In the genomic region with DNA sequence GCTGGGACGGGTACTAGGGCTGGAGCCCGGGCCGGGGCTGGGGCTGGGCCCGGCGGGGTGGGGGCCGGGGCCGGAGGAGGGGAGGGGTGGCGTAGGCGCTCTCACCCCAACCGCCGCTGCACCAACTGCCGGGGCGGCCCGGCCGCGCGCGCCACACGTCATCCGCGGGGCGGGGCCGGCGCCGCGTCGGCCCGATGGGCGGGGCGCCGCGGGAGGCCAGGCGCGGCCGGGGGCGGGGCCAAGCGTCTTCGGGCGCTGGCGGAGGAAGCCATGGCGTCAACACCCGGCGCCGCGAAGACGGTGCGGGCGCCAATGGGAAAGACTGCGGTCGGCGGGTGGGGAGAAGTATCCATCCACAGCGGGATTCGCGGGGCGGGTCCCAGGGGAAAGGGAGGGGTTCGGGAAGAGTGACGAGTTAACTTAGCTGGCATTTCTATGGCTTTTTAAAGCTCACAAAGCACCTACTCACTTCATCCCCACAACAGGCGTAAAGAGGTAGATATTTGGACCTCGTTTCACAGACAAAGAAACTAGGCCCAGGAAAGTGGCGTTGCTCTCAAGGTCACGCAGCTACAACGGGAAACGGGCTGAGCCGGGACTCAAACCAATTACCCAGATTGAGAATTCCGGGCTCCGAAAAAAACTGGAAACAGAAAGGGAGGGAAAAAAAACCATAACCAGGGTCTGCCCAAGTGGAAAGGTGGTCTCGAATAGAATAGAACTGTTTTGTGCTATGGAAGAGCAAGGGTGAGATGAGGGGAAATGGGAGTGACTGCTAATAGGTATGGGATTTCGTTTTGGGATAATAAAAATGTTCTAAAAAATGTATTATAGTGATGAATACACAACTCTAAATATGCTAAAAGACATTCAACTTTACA, we compare ENCODE assay signal across 8 cellular contexts. TPM values are rescaled to one million over a fixed set of nuclear protein-coding genes. Genes with fewer than 3 reads are reported as not detected.
DNase-seq lines count a peak whose midpoint lies in the region; ATAC-seq and TF ChIP-seq lines count a peak whose summit lies in the region.

A gene with protein sequence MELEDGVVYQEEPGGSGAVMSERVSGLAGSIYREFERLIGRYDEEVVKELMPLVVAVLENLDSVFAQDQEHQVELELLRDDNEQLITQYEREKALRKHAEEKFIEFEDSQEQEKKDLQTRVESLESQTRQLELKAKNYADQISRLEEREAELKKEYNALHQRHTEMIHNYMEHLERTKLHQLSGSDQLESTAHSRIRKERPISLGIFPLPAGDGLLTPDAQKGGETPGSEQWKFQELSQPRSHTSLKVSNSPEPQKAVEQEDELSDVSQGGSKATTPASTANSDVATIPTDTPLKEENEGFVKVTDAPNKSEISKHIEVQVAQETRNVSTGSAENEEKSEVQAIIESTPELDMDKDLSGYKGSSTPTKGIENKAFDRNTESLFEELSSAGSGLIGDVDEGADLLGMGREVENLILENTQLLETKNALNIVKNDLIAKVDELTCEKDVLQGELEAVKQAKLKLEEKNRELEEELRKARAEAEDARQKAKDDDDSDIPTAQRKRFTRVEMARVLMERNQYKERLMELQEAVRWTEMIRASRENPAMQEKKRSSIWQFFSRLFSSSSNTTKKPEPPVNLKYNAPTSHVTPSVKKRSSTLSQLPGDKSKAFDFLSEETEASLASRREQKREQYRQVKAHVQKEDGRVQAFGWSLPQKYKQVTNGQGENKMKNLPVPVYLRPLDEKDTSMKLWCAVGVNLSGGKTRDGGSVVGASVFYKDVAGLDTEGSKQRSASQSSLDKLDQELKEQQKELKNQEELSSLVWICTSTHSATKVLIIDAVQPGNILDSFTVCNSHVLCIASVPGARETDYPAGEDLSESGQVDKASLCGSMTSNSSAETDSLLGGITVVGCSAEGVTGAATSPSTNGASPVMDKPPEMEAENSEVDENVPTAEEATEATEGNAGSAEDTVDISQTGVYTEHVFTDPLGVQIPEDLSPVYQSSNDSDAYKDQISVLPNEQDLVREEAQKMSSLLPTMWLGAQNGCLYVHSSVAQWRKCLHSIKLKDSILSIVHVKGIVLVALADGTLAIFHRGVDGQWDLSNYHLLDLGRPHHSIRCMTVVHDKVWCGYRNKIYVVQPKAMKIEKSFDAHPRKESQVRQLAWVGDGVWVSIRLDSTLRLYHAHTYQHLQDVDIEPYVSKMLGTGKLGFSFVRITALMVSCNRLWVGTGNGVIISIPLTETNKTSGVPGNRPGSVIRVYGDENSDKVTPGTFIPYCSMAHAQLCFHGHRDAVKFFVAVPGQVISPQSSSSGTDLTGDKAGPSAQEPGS (N-terminal part only) (minus strand): TSS at position 130 of the 881 bp plus-strand sequence. CDS start 212 bp downstream, outside the sequence.

- peak within 1 kb of the TSS; percentile 95 for H3K4me2 ChIP-seq in fibroblast of lung (ENCODE audit: extremely low read depth, insufficient read depth, low read length)

- peaks cover 18 to 54% (median 49%) of the 10 kb centered on the region in 4 donors for H3K4me1 Mint-ChIP-seq in naive thymus-derived CD8-positive, alpha-beta T cell
- peaks cover 28 to 59% of the 10 kb centered on the region in 2 donors for H3K4me1 Mint-ChIP-seq in stimulated activated naive B cell treated with anti-CD40 and anti-IgM and Interleukin-4, amounts not matched to agents 10 μg/mL and 1 μg/mL and 100 μg/mL, for 72 hours

- peaks cover 7% of the 10 kb centered on the region for H3K4me1 ChIP-seq in fibroblast of lung (ENCODE audit: control insufficient read depth, extremely low read depth, insufficient read depth, low read length)

- H3K27ac ChIP-seq in fibroblast of lung (ENCODE audit: insufficient read depth, low read length), result peak within 1 kb of the TSS; percentile 98

- no peaks in the 10 kb centered on the region for H3K36me3 ChIP-seq in fibroblast of lung (ENCODE audit: control insufficient read depth, insufficient read depth, low read length)

- peak within 1 kb of the TSS; percentile 91 for H3K9ac ChIP-seq in fibroblast of lung (ENCODE audit: insufficient read depth, low read length)

- H3K9me3 ChIP-seq in fibroblast of lung (ENCODE audit: control insufficient read depth, insufficient read depth, low read depth, low read length), result no peaks in the 10 kb centered on the region

- peak within 1 kb of the TSS; percentile 88 for H2AFZ ChIP-seq in fibroblast of lung (ENCODE audit: low read length)

- peak within 1 kb of the TSS; percentile 79 to 99 (median 92) for H3K4me3 ChIP-seq in fibroblast of lung (replicated peaks in 1 of 4; ENCODE audit: control extremely low read depth in 1 of 4, insufficient read depth in 1 of 4, low read depth in 3 of 4, low read length in 4 of 4)

- ATAC-seq in GM21825 (IDR thresholded peaks at IDR 0.05; ENCODE audit: unreplicated experiment), result peak; percentile 72
- ATAC-seq in naive thymus-derived CD8-positive, alpha-beta T cell, result peak; percentile 77 to 83
- ATAC-seq in stimulated activated naive B cell treated with anti-CD40 and anti-IgM and Interleukin-4, amounts not matched to agents 10 μg/mL and 1 μg/mL and 100 μg/mL, for 72 hours (replicated peaks), result peak; percentile 80 to 87

- H4K20me1 ChIP-seq in fibroblast of lung (ENCODE audit: control insufficient read depth, extremely low read depth, insufficient read depth, low read length), result no peaks in the 10 kb centered on the region

- peak; percentile 87 for DNase-seq in DMS79 treated with DMSO at 0.1 percent for 48 hours (lab: John Stamatoyannopoulos, UW)
- DNase-seq in Kasumi-1 (lab: John Stamatoyannopoulos, UW), result peak; percentile 95 to 96
- peak; percentile 95 for DNase-seq in RKO (ENCODE audit: low spot score)
- DNase-seq in activated T-helper 1 cell treated with anti-CD3 and anti-CD28 coated beads, Interleukin-2, amount 50 U/mL, for 16 hours (ENCODE audit: low read depth in 1 of 2, low spot score in 1 of 2), result peak; percentile 76 to 84
- DNase-seq in fibroblast of lung (ENCODE audit: low read depth in 2 of 2), result peak; percentile 95 to 96
- DNase-seq in naive thymus-derived CD8-positive, alpha-beta T cell, result peak; percentile 82 to 95 (median 90)
- DNase-seq in stimulated activated naive B cell treated with anti-CD40 and anti-IgM and Interleukin-4, amounts not matched to agents 10 μg/mL and 1 μg/mL and 100 μg/mL, for 72 hours, result peak; percentile 91

- H3K27ac Mint-ChIP-seq in naive thymus-derived CD8-positive, alpha-beta T cell, result peak within 1 kb of the TSS; percentile 94 to 100 (median 99)
- peak within 1 kb of the TSS; percentile 100 for H3K27ac Mint-ChIP-seq in stimulated activated naive B cell treated with anti-CD40 and anti-IgM and Interleukin-4, amounts not matched to agents 10 μg/mL and 1 μg/mL and 100 μg/mL, for 72 hours

- H3K27me3 Mint-ChIP-seq in naive thymus-derived CD8-positive, alpha-beta T cell, result no peaks in the 10 kb centered on the region
- no peaks in the 10 kb centered on the region for H3K27me3 Mint-ChIP-seq in stimulated activated naive B cell treated with anti-CD40 and anti-IgM and Interleukin-4, amounts not matched to agents 10 μg/mL and 1 μg/mL and 100 μg/mL, for 72 hours

- no peak for TF ChIP-seq CTCF in fibroblast of lung (conservative IDR thresholded peaks at IDR 0.05 in 1 of 2, IDR thresholded peaks at IDR 0.05 in 1 of 2; ENCODE audit: low read depth in 1 of 2, low read length in 2 of 2)

- H3K79me2 ChIP-seq in fibroblast of lung (ENCODE audit: control insufficient read depth, insufficient read depth, low read length), result peaks cover 42% of the 10 kb centered on the region

- POLR2A ChIA-PET in naive thymus-derived CD8-positive, alpha-beta T cell (lab: Charles Lee), result interaction anchor here (0.6 to 2.8 kb wide), 13 partner anchors 14 to 411 kb away, joined by 3 to 37 read pairs (median 3); a partner anchor contains a TSS

- peak within 1 kb of the TSS; percentile 92 to 99 (median 96) for H3K4me3 Mint-ChIP-seq in naive thymus-derived CD8-positive, alpha-beta T cell
- peak within 1 kb of the TSS; percentile 97 to 99 for H3K4me3 Mint-ChIP-seq in stimulated activated naive B cell treated with anti-CD40 and anti-IgM and Interleukin-4, amounts not matched to agents 10 μg/mL and 1 μg/mL and 100 μg/mL, for 72 hours

- no peaks in the 10 kb centered on the region for H3K9me3 Mint-ChIP-seq in naive thymus-derived CD8-positive, alpha-beta T cell
- no peaks in the 10 kb centered on the region for H3K9me3 Mint-ChIP-seq in stimulated activated naive B cell treated with anti-CD40 and anti-IgM and Interleukin-4, amounts not matched to agents 10 μg/mL and 1 μg/mL and 100 μg/mL, for 72 hours

- peaks cover 0 to under 1% (median 0%) of the 10 kb centered on the region in 3 donors for H3K36me3 Mint-ChIP-seq in naive thymus-derived CD8-positive, alpha-beta T cell
- H3K36me3 Mint-ChIP-seq in stimulated activated naive B cell treated with anti-CD40 and anti-IgM and Interleukin-4, amounts not matched to agents 10 μg/mL and 1 μg/mL and 100 μg/mL, for 72 hours, result no peaks in the 10 kb centered on the region

- H3K27me3 ChIP-seq in fibroblast of lung (ENCODE audit: control insufficient read depth, insufficient read depth, low read length), result no peaks in the 10 kb centered on the region

RNA-seq across cellular contexts. Expression of the gene that starts here (rescaled TPM):
- total RNA-seq in fibroblast of lung, result 100 and 126 TPM in 2 replicates
- 41.4 and 49.8 TPM in 2 replicates for polyA plus RNA-seq in fibroblast of lung
- 39.5 and 46.0 TPM in 2 replicates for polyA plus RNA-seq in fibroblast of lung (2012)
- 21.7 and 60.8 TPM in 2 replicates for polyA minus RNA-seq in fibroblast of lung (ENCODE audit: low replicate concordance)
- total RNA-seq in naive thymus-derived CD8-positive, alpha-beta T cell, result 10 to 100 TPM; 52.4 to 58.0 TPM
- polyA plus RNA-seq in naive thymus-derived CD8-positive, alpha-beta T cell, result 1 to 10 TPM; 2.1 to 3.9 (median 2.8) TPM

Comparison
In these comparisons a context has a peak if more than half of its experiments do, and no peak if none do; other contexts are left out.
1. Peak in every context shown above with its lines: DNase-seq, ATAC-seq, H3K4me3 ChIP-seq and H3K27ac ChIP-seq.
2. RNA of the gene that starts here (polyA plus RNA-seq): 39.5 to 49.8 TPM in fibroblast of lung; 2.1 to 3.9 TPM in naive thymus-derived CD8-positive, alpha-beta T cell; every median in the first group is over 4 times any median in the second.